22 cellular contexts compared by ENCODE assay signal in the genomic region with DNA sequence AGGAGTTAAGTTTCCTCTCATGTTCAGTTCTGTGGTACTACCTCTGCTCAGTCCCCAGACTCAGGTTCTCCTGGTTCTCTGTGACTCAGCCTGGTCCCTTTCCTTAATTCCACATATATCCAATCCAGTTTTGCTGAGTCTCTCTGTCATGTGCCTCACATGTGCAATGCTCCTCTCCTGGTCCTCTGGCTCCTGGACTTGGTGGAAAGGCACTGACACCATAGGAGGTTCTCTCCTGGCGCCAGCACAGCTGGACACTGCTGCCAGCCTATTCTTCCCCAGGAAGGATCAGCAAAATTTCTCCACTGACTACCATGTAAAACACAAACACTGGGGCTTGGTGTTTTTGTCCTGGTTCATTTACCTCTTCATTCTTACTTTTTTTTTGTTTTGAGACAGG. TPM values are rescaled to one million over a fixed set of nuclear protein-coding genes. Genes with fewer than 3 reads are reported as not detected.
DNase-seq lines count a peak whose midpoint lies in the region; ATAC-seq lines count a peak whose summit lies in the region.
"Had no signal": no experiment of that assay in that cellular context is flagged by ENCODE, and none has a peak within 500 bp of the region (broad histone marks: within the 10 kb centered on the region; RNA-seq: fewer than 3 reads in every experiment).

No MANE protein-coding gene starts in this region.

- H3K4me3 Mint-ChIP-seq in activated naive CD8-positive, alpha-beta T cell treated with anti-CD3 and anti-CD28 coated beads, Interleukin-2, amount 10 ng/mL, durations not matched to agents 7 days and 5 days = no peak overlapping the region
- H3K4me3 Mint-ChIP-seq in activated naive CD8-positive, alpha-beta T cell treated with anti-CD3 and anti-CD28 coated beads for 36 hours = no peak overlapping the region
- H3K4me3 Mint-ChIP-seq in T-helper 17 cell = no peak overlapping the region

- H3K4me2 ChIP-seq in neuronal stem cell (ENCODE audit: insufficient read depth, low read length, poor library complexity, severe bottlenecking) = no peak overlapping the region

- no peaks in the 10 kb centered on the region for H3K79me1 ChIP-seq in neuronal stem cell (ENCODE audit: low read depth, low read length)

- no peak for ATAC-seq in activated naive CD8-positive, alpha-beta T cell treated with anti-CD3 and anti-CD28 coated beads, Interleukin-2, amount 10 ng/mL, durations not matched to agents 7 days and 5 days (ENCODE audit: low read depth)
- ATAC-seq in T-helper 17 cell = no peak
- ATAC-seq in left lobe of liver = peak; percentile 55
- ATAC-seq in GM21367 (IDR thresholded peaks at IDR 0.05; ENCODE audit: unreplicated experiment) = no peak
- ATAC-seq in HG03139 (IDR thresholded peaks at IDR 0.05; ENCODE audit: unreplicated experiment) = no peak

- no peaks in the 10 kb centered on the region for H3K9me3 Mint-ChIP-seq in activated naive CD8-positive, alpha-beta T cell treated with anti-CD3 and anti-CD28 coated beads, Interleukin-2, amount 10 ng/mL, durations not matched to agents 7 days and 5 days
- no peaks in the 10 kb centered on the region for H3K9me3 Mint-ChIP-seq in activated naive CD8-positive, alpha-beta T cell treated with anti-CD3 and anti-CD28 coated beads for 36 hours

- H3K27me3 ChIP-seq in neuronal stem cell (ENCODE audit: control insufficient read depth in 3 of 3, insufficient read depth in 3 of 3, low read depth in 1 of 3, low read length in 3 of 3) = no peaks in the 10 kb centered on the region
- H3K27me3 ChIP-seq: SJCRH30 had no signal

- no peak overlapping the region for H3K4me3 ChIP-seq in neuronal stem cell (ENCODE audit: low read length in 2 of 2)
- H3K4me3 ChIP-seq: SJCRH30 had no signal

- POLR2A ChIA-PET in activated naive CD8-positive, alpha-beta T cell treated with anti-CD3 and anti-CD28 coated beads, Interleukin-2, amount 10 ng/mL, durations not matched to agents 7 days and 5 days (lab: Charles Lee) = no interaction called here

- no peak overlapping the region for H2AK5ac ChIP-seq in neuronal stem cell (ENCODE audit: low read depth, low read length)

- no peak overlapping the region for H3K9ac ChIP-seq in neuronal stem cell (ENCODE audit: low read depth, low read length, poor library complexity)

- no peak overlapping the region for H2AFZ ChIP-seq in neuronal stem cell (ENCODE audit: low read length)

- peak overlapping the region; percentile 32 for H3K27ac Mint-ChIP-seq in activated naive CD8-positive, alpha-beta T cell treated with anti-CD3 and anti-CD28 coated beads, Interleukin-2, amount 10 ng/mL, durations not matched to agents 7 days and 5 days
- no peak overlapping the region for H3K27ac Mint-ChIP-seq in activated naive CD8-positive, alpha-beta T cell treated with anti-CD3 and anti-CD28 coated beads for 36 hours
- H3K27ac Mint-ChIP-seq in T-helper 17 cell = peak overlapping the region; percentile 90

- no peak overlapping the region for H3K27ac ChIP-seq in neuronal stem cell (replicated peaks; ENCODE audit: low read length)
- H3K27ac ChIP-seq: SJCRH30 had no signal

- no peak overlapping the region for H2BK120ac ChIP-seq in neuronal stem cell (ENCODE audit: low read depth, low read length)

- no peak overlapping the region for H3K14ac ChIP-seq in neuronal stem cell (ENCODE audit: low read length)

- H3K18ac ChIP-seq in neuronal stem cell (ENCODE audit: low read length) = no peak overlapping the region

- no peak overlapping the region for H3K23ac ChIP-seq in neuronal stem cell (ENCODE audit: low read depth, low read length, poor library complexity)

- H3K4me1 Mint-ChIP-seq in activated naive CD8-positive, alpha-beta T cell treated with anti-CD3 and anti-CD28 coated beads, Interleukin-2, amount 10 ng/mL, durations not matched to agents 7 days and 5 days = peaks cover 4% of the 10 kb centered on the region
- no peaks in the 10 kb centered on the region for H3K4me1 Mint-ChIP-seq in activated naive CD8-positive, alpha-beta T cell treated with anti-CD3 and anti-CD28 coated beads for 36 hours
- H3K4me1 Mint-ChIP-seq in T-helper 17 cell = peaks cover 13% of the 10 kb centered on the region

- WGBS in neuronal stem cell (ENCODE audit: extremely low coverage in 2 of 2, insufficient read length in 2 of 2, insufficient replicate concordance in 1 of 2), 2 donors = no CpG with 5 or more reads among the region's 1 CpG

- no peak overlapping the region for H4K8ac ChIP-seq in neuronal stem cell (ENCODE audit: low read depth, low read length)

- H3K4me1 ChIP-seq in neuronal stem cell (ENCODE audit: control insufficient read depth in 2 of 2, insufficient read depth in 1 of 2, low read depth in 1 of 2, low read length in 2 of 2) = no peaks in the 10 kb centered on the region
- H3K4me1 ChIP-seq: SJCRH30 had no signal

- H3K36me3 Mint-ChIP-seq in activated naive CD8-positive, alpha-beta T cell treated with anti-CD3 and anti-CD28 coated beads, Interleukin-2, amount 10 ng/mL, durations not matched to agents 7 days and 5 days = peaks cover 18% of the 10 kb centered on the region
- H3K36me3 Mint-ChIP-seq in activated naive CD8-positive, alpha-beta T cell treated with anti-CD3 and anti-CD28 coated beads for 36 hours = peaks cover 29% of the 10 kb centered on the region
- H3K36me3 Mint-ChIP-seq in T-helper 17 cell (ENCODE audit: low read depth) = peaks cover 16% of the 10 kb centered on the region

- H3K4ac ChIP-seq in neuronal stem cell (ENCODE audit: low read length) = no peak overlapping the region

- no peak for DNase-seq in activated naive CD8-positive, alpha-beta T cell treated with anti-CD3 and anti-CD28 coated beads, Interleukin-2, amount 10 ng/mL, durations not matched to agents 7 days and 5 days
- no peak for DNase-seq in activated naive CD8-positive, alpha-beta T cell treated with anti-CD3 and anti-CD28 coated beads for 36 hours
- DNase-seq in T-helper 17 cell (no peak), left lobe of liver (ENCODE audit: low spot score) (no peak), neuronal stem cell (ENCODE audit: low spot score) (no peak)
- DNase-seq: ACHN, AML-193, C1 segment of cervical spinal cord, DMS53, GDM1, Karpas-422, NCI-H1417, NCI-H1694 treated with DMSO at 0.1 percent for 48 hours, NCI-H2081 treated with DMSO at 0.1 percent for 48 hours, NCI-H446, NCI-H526, OCI-M1, SJCRH30 had no signal

- no peak overlapping the region for H2BK15ac ChIP-seq in neuronal stem cell (ENCODE audit: low read length)

- H3K36me3 ChIP-seq in neuronal stem cell (replicated peaks in 1 of 2; ENCODE audit: control insufficient read depth in 2 of 2, insufficient read depth in 2 of 2, low read length in 2 of 2) = peaks cover 17 to 92% of the 10 kb centered on the region in 2 donors

- no peak overlapping the region for H2BK5ac ChIP-seq in neuronal stem cell (ENCODE audit: low read length)

- H3K27me3 Mint-ChIP-seq in activated naive CD8-positive, alpha-beta T cell treated with anti-CD3 and anti-CD28 coated beads, Interleukin-2, amount 10 ng/mL, durations not matched to agents 7 days and 5 days = no peaks in the 10 kb centered on the region
- H3K27me3 Mint-ChIP-seq in activated naive CD8-positive, alpha-beta T cell treated with anti-CD3 and anti-CD28 coated beads for 36 hours = no peaks in the 10 kb centered on the region
- H3K27me3 Mint-ChIP-seq in T-helper 17 cell = no peaks in the 10 kb centered on the region

- H3K9me3 ChIP-seq in T-helper 17 cell (ENCODE audit: control insufficient read depth, low read length, poor library complexity, severe bottlenecking) (no peaks in the 10 kb centered on the region), neuronal stem cell (replicated peaks in 1 of 2; ENCODE audit: control insufficient read depth in 2 of 2, insufficient read depth in 1 of 2, low read depth in 1 of 2, low read length in 2 of 2) (no peaks in the 10 kb centered on the region)
- H3K9me3 ChIP-seq: SJCRH30 had no signal

- H2BK12ac ChIP-seq in neuronal stem cell (ENCODE audit: low read length) = no peak overlapping the region

- no peak overlapping the region for H4K91ac ChIP-seq in neuronal stem cell (ENCODE audit: low read depth, low read length, poor library complexity)

RNA-seq across cellular contexts. Expression of gene GLUD1, which starts 27.8 kb away (rescaled TPM):
- total RNA-seq in activated naive CD8-positive, alpha-beta T cell treated with anti-CD3 and anti-CD28 coated beads, Interleukin-2, amount 10 ng/mL, durations not matched to agents 7 days and 5 days = 10 to 100 TPM; 91.3 to 95.9 TPM
- total RNA-seq in activated naive CD8-positive, alpha-beta T cell treated with anti-CD3 and anti-CD28 coated beads for 36 hours = 10 to 100 TPM; 89.0 to 91.5 TPM
- total RNA-seq in T-helper 17 cell (100 to 1,000 TPM; 107 TPM), left lobe of liver (524 TPM)
- polyA plus RNA-seq in neuronal stem cell (2013, experiment 1 of 2) = 78.6 TPM
- 78.2 TPM for polyA plus RNA-seq in neuronal stem cell (2013, experiment 2 of 2)

RNA-seq across cellular contexts. Expression of gene SHLD2, which starts 28.1 kb away (rescaled TPM):
- total RNA-seq in activated naive CD8-positive, alpha-beta T cell treated with anti-CD3 and anti-CD28 coated beads, Interleukin-2, amount 10 ng/mL, durations not matched to agents 7 days and 5 days = 10 to 100 TPM; 25.9 to 26.1 TPM
- 10 to 100 TPM; 41.4 to 42.3 TPM for total RNA-seq in activated naive CD8-positive, alpha-beta T cell treated with anti-CD3 and anti-CD28 coated beads for 36 hours
- total RNA-seq in T-helper 17 cell (10 to 100 TPM; 28.9 to 31.3 TPM), left lobe of liver (26.7 TPM)
- polyA plus RNA-seq in neuronal stem cell (2013, experiment 1 of 2) = 20.1 TPM
- polyA plus RNA-seq in neuronal stem cell (2013, experiment 2 of 2) = 20.0 TPM

RNA-seq across cellular contexts. Expression of gene FAM25A, which starts 46.8 kb away (rescaled TPM):
- total RNA-seq in activated naive CD8-positive, alpha-beta T cell treated with anti-CD3 and anti-CD28 coated beads, Interleukin-2, amount 10 ng/mL, durations not matched to agents 7 days and 5 days = not detected
- not detected for total RNA-seq in activated naive CD8-positive, alpha-beta T cell treated with anti-CD3 and anti-CD28 coated beads for 36 hours
- total RNA-seq in T-helper 17 cell (not detected), left lobe of liver (not detected)
- polyA plus RNA-seq in neuronal stem cell (2013, experiment 1 of 2) = not detected
- polyA plus RNA-seq in neuronal stem cell (2013, experiment 2 of 2) = not detected
- total RNA-seq: H1, M059J, SJCRH30 had no signal
- polyA plus RNA-seq: H1 had no signal
